ENCODE assay signal across 11 cellular contexts in the genomic region with DNA sequence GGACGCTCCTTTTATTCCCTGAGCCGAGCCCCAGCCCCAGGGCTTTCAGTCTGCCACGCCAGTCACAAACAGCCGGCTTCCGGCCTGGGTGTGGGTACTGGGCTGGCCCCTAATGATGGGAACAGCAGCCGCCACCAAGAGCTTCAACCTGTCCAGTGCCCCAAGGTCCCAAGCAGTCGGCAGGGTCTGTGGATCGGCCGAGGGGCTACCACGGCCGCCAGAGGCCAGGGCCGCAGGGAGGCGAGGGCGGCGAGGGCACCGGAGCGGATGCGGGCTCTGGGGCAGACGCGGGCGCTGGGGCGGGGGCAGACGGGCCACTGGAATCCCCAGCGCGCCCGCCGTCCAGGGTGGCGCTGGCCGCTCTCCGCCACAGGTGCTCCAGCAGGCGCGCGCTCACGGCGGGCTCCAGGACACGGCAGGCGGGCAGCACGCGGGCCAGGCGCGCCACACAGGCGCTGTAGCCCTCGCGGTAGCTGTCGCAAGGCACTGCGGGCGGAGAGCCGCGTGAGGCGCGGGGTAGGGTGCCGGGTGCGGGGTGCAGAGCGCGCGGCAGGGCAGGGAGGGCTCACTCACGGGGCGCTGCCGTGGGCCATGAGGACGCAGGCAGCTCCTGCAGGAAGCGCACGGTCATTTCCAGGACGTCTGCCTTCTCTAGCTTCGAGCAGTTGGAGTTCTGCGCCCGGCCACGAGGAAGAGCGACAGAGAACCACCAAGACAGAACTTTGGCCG. TPM values are rescaled to one million over a fixed set of nuclear protein-coding genes. Genes with fewer than 3 reads are reported as not detected.
A peak's percentile ranks its signal among the peaks of the same experiment; 100 is the strongest.
DNase-seq lines count a peak whose midpoint lies in the region; ATAC-seq and TF ChIP-seq lines count a peak whose summit lies in the region.
"Had no signal": no experiment of that assay in that cellular context is flagged by ENCODE, and none has a peak within 500 bp of the region (broad histone marks: within the 10 kb centered on the region; RNA-seq: fewer than 3 reads in every experiment).

No MANE protein-coding gene starts in this region.

- H3K27me3 ChIP-seq in mammary epithelial cell (ENCODE audit: insufficient read depth, low read length) (no peaks in the 10 kb centered on the region), transverse colon (peaks cover 91% of the 10 kb centered on the region)

- H3K9ac ChIP-seq in mammary epithelial cell (ENCODE audit: insufficient read depth, low read length): peak overlapping the region; percentile 41

- TF ChIP-seq EP300 in transverse colon (IDR thresholded peaks at IDR 0.05; ENCODE audit: low read depth): no peak

- CTCF ChIA-PET in activated naive CD4-positive, alpha-beta T cell treated with anti-CD3 and anti-CD28 coated beads for 36 hours (lab: Charles Lee): no interaction called here
- CTCF ChIA-PET in mammary epithelial cell (lab: Charles Lee; ENCODE audit: low non-redundant PET): interaction anchor here (1.3 kb wide), 1 partner anchor 18 kb away, joined by 5 read pairs; no protein-coding TSS in a partner anchor

- no peak for DNase-seq in activated naive CD4-positive, alpha-beta T cell treated with anti-CD3 and anti-CD28 coated beads for 36 hours
- no peak for DNase-seq in activated naive CD4-positive, alpha-beta T cell treated with anti-CD3 and anti-CD28 coated beads, Interleukin-2, amount 50 U/mL, for 72 hours (ENCODE audit: low spot score in 2 of 2)
- DNase-seq in mammary epithelial cell (no peak), lower leg skin (ENCODE audit: low spot score in 2 of 2) (no peak), transverse colon (peak; percentile 44), islet precursor cell (no peak)
- DNase-seq: activated T-cell treated with anti-CD3 and anti-CD28 coated beads, Interleukin-2, amount 50 U/mL, for 4 hours; Kasumi-1 had no signal

- H2AFZ ChIP-seq in mammary epithelial cell (ENCODE audit: low read depth, low read length): peak overlapping the region; percentile 27

- 20% methylated on average over 6 of the region's 69 CpGs for WGBS in mammary epithelial cell (ENCODE audit: low coverage, missing lambda C conversion rate)
- 10% methylated on average over 12 to 43 of the region's 69 CpGs for WGBS in lower leg skin, 2 donors
- WGBS in transverse colon (ENCODE audit: low coverage in 1 of 2), 2 donors: 21% methylated on average over 39 of the region's 69 CpGs; no CpG with 5 or more reads in 1 of the 2 donors

- H3K4me3 ChIP-seq in mammary epithelial cell (replicated peaks in 1 of 3; ENCODE audit: insufficient read depth in 1 of 3, low read depth in 2 of 3, low read length in 3 of 3) (peak overlapping the region; percentile 56 to 61 (median 60)), lower leg skin (ENCODE audit: low read depth, poor library complexity, severe bottlenecking) (peak overlapping the region; percentile 27), transverse colon (peak overlapping the region in 3 of 4 donors; percentile 31 to 56 (median 51))

- H3K79me2 ChIP-seq in mammary epithelial cell (ENCODE audit: insufficient read depth, low read length): peaks cover 30% of the 10 kb centered on the region

- peak overlapping the region; percentile 29 for H3K27ac ChIP-seq in mammary epithelial cell (ENCODE audit: insufficient read depth, low read depth, low read length)
- peak overlapping the region; percentile 63 to 84 (median 76) for H3K27ac ChIP-seq in transverse colon

- intact Hi-C loops in activated naive CD4-positive, alpha-beta T cell treated with anti-CD3 and anti-CD28 coated beads for 36 hours (cut with micrococcal nuclease): no loop called here
- intact Hi-C loops in mammary epithelial cell (cut with micrococcal nuclease): no loop called here
- intact Hi-C loops in lower leg skin (cut with DNase I; ENCODE audit: low total_unique reads): no loop called here
- intact Hi-C loops in transverse colon (cut with DNase I; ENCODE audit: low total_unique reads): loop anchor here (5.0 kb wide), 1 partner anchor 647 kb away; no protein-coding TSS in a partner anchor

- H3K36me3 Mint-ChIP-seq in activated naive CD4-positive, alpha-beta T cell treated with anti-CD3 and anti-CD28 coated beads for 36 hours (ENCODE audit: low read depth): no peaks in the 10 kb centered on the region
- H3K36me3 Mint-ChIP-seq in activated naive CD4-positive, alpha-beta T cell treated with anti-CD3 and anti-CD28 coated beads, Interleukin-2, amount 50 U/mL, for 72 hours: peaks cover 0 to 4% of the 10 kb centered on the region in 2 donors

- no peak for ATAC-seq in activated naive CD4-positive, alpha-beta T cell treated with anti-CD3 and anti-CD28 coated beads, Interleukin-2, amount 50 U/mL, for 72 hours
- no peak for ATAC-seq in activated CD4-positive, CD25-positive, alpha-beta regulatory T cell treated with anti-CD3 and anti-CD28 coated beads, Interleukin-2, amount 50 U/mL, for 24 hours
- ATAC-seq in HG03175 (IDR thresholded peaks at IDR 0.05; ENCODE audit: unreplicated experiment): no peak

- in situ Hi-C loops in mammary epithelial cell (cut with MboI; ENCODE audit: low sequenced_read_pairs in 2 of 2): loop anchor here in 1 of 2 donors (10.0 to 25.0 kb wide), 2 partner anchors 64 to 157 kb away; a partner anchor contains a TSS
- in situ Hi-C loops in transverse colon (cut with MboI; ENCODE audit: low pct_ligation_motif_present in 1 of 4, low pct_unique_long_range_greater_than_20kb in 1 of 4, low sequenced_read_pairs in 3 of 4): loop anchor here in 1 of 4 donors (25.0 kb wide), 1 partner anchor 182 kb away; a partner anchor contains a TSS

- no peaks in the 10 kb centered on the region for H3K9me3 ChIP-seq in mammary epithelial cell (replicated peaks; ENCODE audit: insufficient read depth, low read length)
- H3K9me3 ChIP-seq in transverse colon: no peaks in the 10 kb centered on the region

- H3K27me3 Mint-ChIP-seq in activated naive CD4-positive, alpha-beta T cell treated with anti-CD3 and anti-CD28 coated beads for 36 hours (ENCODE audit: low read depth): peaks cover 69% of the 10 kb centered on the region

- TF ChIP-seq POLR2A in lower leg skin (IDR thresholded peaks at IDR 0.05) (no peak), transverse colon (IDR thresholded peaks at IDR 0.05) (no peak)

- dilution Hi-C loops in mammary epithelial cell (cut with HindIII; ENCODE audit: low sequenced_read_pairs): no loop called here

- no peaks in the 10 kb centered on the region for H4K20me1 ChIP-seq in mammary epithelial cell (ENCODE audit: insufficient read depth, low read length)

- no TSS peak for BruUV-seq in mammary epithelial cell (replicated peaks; lab: Mats Ljungman, UMichigan)

- H3K27ac Mint-ChIP-seq in activated naive CD4-positive, alpha-beta T cell treated with anti-CD3 and anti-CD28 coated beads for 36 hours: no peak overlapping the region
- no peak overlapping the region for H3K27ac Mint-ChIP-seq in activated naive CD4-positive, alpha-beta T cell treated with anti-CD3 and anti-CD28 coated beads, Interleukin-2, amount 50 U/mL, for 72 hours

- H3K9me3 Mint-ChIP-seq in activated naive CD4-positive, alpha-beta T cell treated with anti-CD3 and anti-CD28 coated beads for 36 hours: no peaks in the 10 kb centered on the region
- H3K9me3 Mint-ChIP-seq in activated naive CD4-positive, alpha-beta T cell treated with anti-CD3 and anti-CD28 coated beads, Interleukin-2, amount 50 U/mL, for 72 hours: no peaks in the 10 kb centered on the region
- H3K9me3 Mint-ChIP-seq: activated T-cell treated with anti-CD3 and anti-CD28 coated beads, Interleukin-2, amount 50 U/mL, for 4 hours had no signal

- TF ChIP-seq CTCF in mammary epithelial cell (conservative IDR thresholded peaks at IDR 0.05 in 1 of 2, IDR thresholded peaks at IDR 0.05 in 1 of 2; ENCODE audit: extremely low read depth in 1 of 2, insufficient read depth in 1 of 2, low read depth in 1 of 2, low read length in 2 of 2) (no peak), lower leg skin (IDR thresholded peaks at IDR 0.05) (no peak), transverse colon (IDR thresholded peaks at IDR 0.05) (no peak)

- peak overlapping the region; percentile 84 for H3K4me2 ChIP-seq in mammary epithelial cell (ENCODE audit: insufficient read depth, low read depth, low read length)

- H3K4me1 ChIP-seq in mammary epithelial cell (ENCODE audit: insufficient read depth, low read length) (peaks cover 72% of the 10 kb centered on the region), transverse colon (peaks cover 18 to 59% (median 56%) of the 10 kb centered on the region in 4 donors)

- H3K4me1 Mint-ChIP-seq in activated naive CD4-positive, alpha-beta T cell treated with anti-CD3 and anti-CD28 coated beads for 36 hours (ENCODE audit: low read depth): peaks cover 18% of the 10 kb centered on the region

- H3K36me3 ChIP-seq in mammary epithelial cell (ENCODE audit: insufficient read depth, low read length) (no peaks in the 10 kb centered on the region), transverse colon (no peaks in the 10 kb centered on the region)

- peak overlapping the region; percentile 21 for H3K4me3 Mint-ChIP-seq in activated naive CD4-positive, alpha-beta T cell treated with anti-CD3 and anti-CD28 coated beads for 36 hours
- H3K4me3 Mint-ChIP-seq: activated T-cell treated with anti-CD3 and anti-CD28 coated beads, Interleukin-2, amount 50 U/mL, for 4 hours had no signal

RNA-seq across cellular contexts. Expression of a gene that starts 0.9 kb away (rescaled TPM):
- total RNA-seq in activated naive CD4-positive, alpha-beta T cell treated with anti-CD3 and anti-CD28 coated beads for 36 hours: under 1 TPM; 0.14 to 0.74 TPM
- 1 to 10 TPM in 1 of 2 donors, under 1 TPM in 1; 0.35 to 1.1 TPM for total RNA-seq in activated naive CD4-positive, alpha-beta T cell treated with anti-CD3 and anti-CD28 coated beads, Interleukin-2, amount 50 U/mL, for 72 hours
- 10 to 100 TPM; 54.3 to 70.8 TPM for total RNA-seq in mammary epithelial cell
- 29.0 TPM for polyA plus RNA-seq in mammary epithelial cell
- polyA minus RNA-seq in mammary epithelial cell: 21.4 TPM
- total RNA-seq in lower leg skin: 10 to 100 TPM; 15.4 to 47.7 (median 35.8) TPM
- 10 to 100 TPM; 10.5 to 38.8 (median 25.4) TPM for total RNA-seq in transverse colon
- total RNA-seq: activated T-cell treated with anti-CD3 and anti-CD28 coated beads, Interleukin-2, amount 50 U/mL, for 4 hours; skeletal muscle tissue had no signal

RNA-seq across cellular contexts. Expression of a gene that starts 5.7 kb away (rescaled TPM):
- under 1 TPM; 0.50 to 0.79 TPM for total RNA-seq in activated naive CD4-positive, alpha-beta T cell treated with anti-CD3 and anti-CD28 coated beads for 36 hours
- 1 to 10 TPM in 1 of 2 donors, under 1 TPM in 1; 0.89 to 1.9 TPM for total RNA-seq in activated naive CD4-positive, alpha-beta T cell treated with anti-CD3 and anti-CD28 coated beads, Interleukin-2, amount 50 U/mL, for 72 hours
- 1 to 10 TPM; 2.4 to 2.5 TPM for total RNA-seq in mammary epithelial cell
- polyA plus RNA-seq in mammary epithelial cell: 0.27 TPM
- polyA minus RNA-seq in mammary epithelial cell: not detected
- total RNA-seq in lower leg skin: 10 to 100 TPM; 27.5 to 64.3 (median 30.3) TPM
- 100 to 1,000 TPM in 3 of 4 donors, 10 to 100 TPM in 1; 40.2 to 368 (median 157) TPM for total RNA-seq in transverse colon

RNA-seq across cellular contexts. Expression of a gene that starts 25.3 kb away (rescaled TPM):
- 10 to 100 TPM; 74.2 to 77.6 TPM for total RNA-seq in activated naive CD4-positive, alpha-beta T cell treated with anti-CD3 and anti-CD28 coated beads for 36 hours
- 10 to 100 TPM; 46.0 to 75.8 TPM for total RNA-seq in activated naive CD4-positive, alpha-beta T cell treated with anti-CD3 and anti-CD28 coated beads, Interleukin-2, amount 50 U/mL, for 72 hours
- total RNA-seq in mammary epithelial cell: 100 to 1,000 TPM in 1 of 2 donors, 10 to 100 TPM in 1; 67.2 to 193 TPM
- 365 TPM for polyA plus RNA-seq in mammary epithelial cell
- polyA minus RNA-seq in mammary epithelial cell: 208 TPM
- 10 to 100 TPM; 21.1 to 27.7 (median 24.6) TPM for total RNA-seq in lower leg skin
- 10 to 100 TPM in 3 of 4 donors, 1 to 10 TPM in 1; 5.6 to 55.0 (median 31.0) TPM for total RNA-seq in transverse colon

RNA-seq across cellular contexts. Expression of a gene that starts 47.1 kb away (rescaled TPM):
- 10 to 100 TPM; 82.4 to 87.0 TPM for total RNA-seq in activated naive CD4-positive, alpha-beta T cell treated with anti-CD3 and anti-CD28 coated beads for 36 hours
- 10 to 100 TPM; 68.0 to 88.5 TPM for total RNA-seq in activated naive CD4-positive, alpha-beta T cell treated with anti-CD3 and anti-CD28 coated beads, Interleukin-2, amount 50 U/mL, for 72 hours
- total RNA-seq in mammary epithelial cell (10 to 100 TPM in 1 of 2 donors, 1 to 10 TPM in 1; 6.7 to 60.9 TPM), lower leg skin (100 to 1,000 TPM in 1 of 4 donors, 10 to 100 TPM in 3; 53.7 to 168 (median 75.7) TPM), transverse colon (10 to 100 TPM; 38.9 to 55.3 (median 45.0) TPM)
- polyA plus RNA-seq in mammary epithelial cell: 21.0 TPM
- polyA minus RNA-seq in mammary epithelial cell: 5.8 TPM

Comparison
In these comparisons a context has a peak if more than half of its experiments do, and no peak if none do; other contexts are left out.
1. RNA of a gene that starts 0.9 kb away (total RNA-seq): 54.3 to 70.8 TPM in mammary epithelial cell, 15.4 to 47.7 TPM in lower leg skin and 10.5 to 38.8 TPM in transverse colon; 0.35 to 1.1 TPM in activated naive CD4-positive, alpha-beta T cell treated with anti-CD3 and anti-CD28 coated beads, Interleukin-2, amount 50 U/mL, for 72 hours and 0.14 to 0.74 TPM in activated naive CD4-positive, alpha-beta T cell treated with anti-CD3 and anti-CD28 coated beads for 36 hours; every median in the first group is over 4 times any median in the second.
2. RNA of a gene that starts 5.7 kb away (total RNA-seq): 40.2 to 368 TPM in transverse colon and 27.5 to 64.3 TPM in lower leg skin; 2.4 to 2.5 TPM in mammary epithelial cell, 0.89 to 1.9 TPM in activated naive CD4-positive, alpha-beta T cell treated with anti-CD3 and anti-CD28 coated beads, Interleukin-2, amount 50 U/mL, for 72 hours and 0.50 to 0.79 TPM in activated naive CD4-positive, alpha-beta T cell treated with anti-CD3 and anti-CD28 coated beads for 36 hours; every median in the first group is over 4 times any median in the second.
3. Peak in every context shown above with its lines, with median percentiles within 50 percentile points of each other: H3K4me3 ChIP-seq.